In genomic region chr11:97557399-97557798, GRCh38 we compare ENCODE assay signal across 19 cellular contexts.
DNase-seq lines count a peak whose midpoint lies in the region; ATAC-seq, FAIRE-seq and TF ChIP-seq lines count a peak whose summit lies in the region.
"Had no signal": no experiment of that assay in that cellular context is flagged by ENCODE, and none has a peak within 500 bp of the region (broad histone marks: within the 10 kb centered on the region; RNA-seq: fewer than 3 reads in every experiment).

No MANE protein-coding gene starts in this region.

- no peaks in the 10 kb centered on the region for H3K4me1 ChIP-seq in astrocyte (ENCODE audit: insufficient read depth, low read length)
- no peaks in the 10 kb centered on the region for H3K4me1 ChIP-seq in hepatocyte (ENCODE audit: insufficient read depth)
- no peaks in the 10 kb centered on the region for H3K4me1 ChIP-seq in pancreas
- H3K4me1 ChIP-seq: esophagus muscularis mucosa had no signal

- intact Hi-C loops in pancreas (cut with DNase I): no loop called here

- no peak overlapping the region for H3K4me3 ChIP-seq in astrocyte (ENCODE audit: insufficient read depth, low read depth, low read length)
- no peak overlapping the region for H3K4me3 ChIP-seq in hepatocyte
- H3K4me3 ChIP-seq in pancreas: no peak overlapping the region
- H3K4me3 ChIP-seq: esophagus muscularis mucosa, lung had no signal

- H3K36me3 Mint-ChIP-seq in astrocyte (ENCODE audit: low read depth, unreplicated experiment): no peaks in the 10 kb centered on the region
- H3K36me3 Mint-ChIP-seq: activated naive CD4-positive, alpha-beta T cell treated with anti-CD3 and anti-CD28 coated beads, Interleukin-2, amount 50 U/mL, for 24 hours had no signal

- ATAC-seq in GM21447 (IDR thresholded peaks at IDR 0.05; ENCODE audit: unreplicated experiment): no peak
- ATAC-seq in pancreas: no peak
- ATAC-seq: activated CD4-positive, CD25-positive, alpha-beta regulatory T cell treated with anti-CD3 and anti-CD28 coated beads, Interleukin-2, amount 50 U/mL, for 24 hours had no signal

- no peaks in the 10 kb centered on the region for H3K27me3 ChIP-seq in astrocyte (ENCODE audit: insufficient read depth, low read length)
- no peaks in the 10 kb centered on the region for H3K27me3 ChIP-seq in hepatocyte
- no peaks in the 10 kb centered on the region for H3K27me3 ChIP-seq in pancreas
- H3K27me3 ChIP-seq: esophagus muscularis mucosa, neutrophil had no signal

- H3K27ac ChIP-seq in astrocyte (ENCODE audit: low read depth, low read length) (no peak overlapping the region), hepatocyte (no peak overlapping the region), pancreas (no peak overlapping the region)
- H3K27ac ChIP-seq: esophagus muscularis mucosa, neutrophil had no signal

- H3K9me3 ChIP-seq in astrocyte (ENCODE audit: insufficient read depth, low read depth, low read length): no peaks in the 10 kb centered on the region
- H3K9me3 ChIP-seq in hepatocyte (ENCODE audit: low read depth): no peaks in the 10 kb centered on the region
- H3K9me3 ChIP-seq in pancreas: no peaks in the 10 kb centered on the region
- H3K9me3 ChIP-seq: esophagus muscularis mucosa, neutrophil had no signal

- no peaks in the 10 kb centered on the region for H3K36me3 ChIP-seq in astrocyte (ENCODE audit: insufficient read depth, low read length)
- H3K36me3 ChIP-seq in hepatocyte (replicated peaks; ENCODE audit: insufficient read depth, low read depth): no peaks in the 10 kb centered on the region
- H3K36me3 ChIP-seq in pancreas: no peaks in the 10 kb centered on the region
- H3K36me3 ChIP-seq: esophagus muscularis mucosa, neutrophil had no signal

- no peak overlapping the region for H3K4me3 Mint-ChIP-seq in astrocyte (ENCODE audit: unreplicated experiment)
- H3K4me3 Mint-ChIP-seq: activated naive CD4-positive, alpha-beta T cell treated with anti-CD3 and anti-CD28 coated beads, Interleukin-2, amount 50 U/mL, for 24 hours had no signal

- no peak overlapping the region for H3K4me2 ChIP-seq in astrocyte (ENCODE audit: low read length)
- H3K4me2 ChIP-seq in hepatocyte: no peak overlapping the region

- H3K4me1 Mint-ChIP-seq in astrocyte (ENCODE audit: low read depth, unreplicated experiment): peaks cover 1% of the 10 kb centered on the region
- H3K4me1 Mint-ChIP-seq: activated naive CD4-positive, alpha-beta T cell treated with anti-CD3 and anti-CD28 coated beads, Interleukin-2, amount 50 U/mL, for 24 hours had no signal

- H2AFZ ChIP-seq in astrocyte (ENCODE audit: low read depth, low read length) (no peak overlapping the region), hepatocyte (no peak overlapping the region)

- H3K27me3 Mint-ChIP-seq in astrocyte (ENCODE audit: low read depth, unreplicated experiment): no peaks in the 10 kb centered on the region
- H3K27me3 Mint-ChIP-seq: activated naive CD4-positive, alpha-beta T cell treated with anti-CD3 and anti-CD28 coated beads, Interleukin-2, amount 50 U/mL, for 24 hours had no signal

- TF ChIP-seq CTCF in LNCAP (IDR thresholded peaks at IDR 0.05): peak; percentile 69
- peak; percentile 26 for TF ChIP-seq CTCF in astrocyte (IDR thresholded peaks at IDR 0.05; ENCODE audit: insufficient read depth, low read depth, low read length)
- peak; percentile 14 for TF ChIP-seq CTCF in hepatocyte (IDR thresholded peaks at IDR 0.05; ENCODE audit: poor library complexity)
- no peak for TF ChIP-seq CTCF in pancreas (IDR thresholded peaks at IDR 0.05)

- FAIRE-seq in astrocyte (lab: Jason Lieb, UNC): no peak
- no peak for FAIRE-seq in pancreas (lab: Jason Lieb, UNC)
- FAIRE-seq: colon, H54, urothelium cell line had no signal

- 90% methylated on average over 2 of the region's 2 CpGs for WGBS in hepatocyte (ENCODE audit: low lambda C conversion rate, missing lambda C conversion rate)
- WGBS in pancreas, 2 donors: 27 to 50% methylated on average over 2 of the region's 2 CpGs

- no peaks in the 10 kb centered on the region for H3K9me2 ChIP-seq in hepatocyte (replicated peaks; ENCODE audit: insufficient read depth)

- H3K27ac Mint-ChIP-seq in astrocyte (ENCODE audit: unreplicated experiment): no peak overlapping the region
- H3K27ac Mint-ChIP-seq: activated naive CD4-positive, alpha-beta T cell treated with anti-CD3 and anti-CD28 coated beads, Interleukin-2, amount 50 U/mL, for 24 hours had no signal

- H4K20me1 ChIP-seq in astrocyte (ENCODE audit: insufficient read depth, low read length) (no peaks in the 10 kb centered on the region), hepatocyte (ENCODE audit: insufficient read depth, poor library complexity, severe bottlenecking) (no peaks in the 10 kb centered on the region)

- H3K79me2 ChIP-seq in astrocyte (ENCODE audit: insufficient read depth, low read length) (no peaks in the 10 kb centered on the region), hepatocyte (no peaks in the 10 kb centered on the region)

- no peak overlapping the region for H3K9ac ChIP-seq in astrocyte (ENCODE audit: low read length)

- peaks cover 2% of the 10 kb centered on the region for H3K9me3 Mint-ChIP-seq in astrocyte (ENCODE audit: unreplicated experiment)

- DNase-seq in ELR (ENCODE audit: low read depth) (peak; percentile 59), astrocyte (ENCODE audit: low read depth) (no peak), hepatocyte (ENCODE audit: low spot score) (no peak), NCI-H2029 (lab: John Stamatoyannopoulos, UW) (no peak), pancreas (no peak)
- DNase-seq: activated CD8-positive, alpha-beta memory T cell treated with anti-CD3 and anti-CD28 coated beads, Interleukin-2, amount 50 U/mL, for 4 hours; KBM-7; NCI-H2029 treated with DMSO at 0.1 percent for 48 hours; stimulated activated naive CD4-positive, alpha-beta T cell treated with Interleukin-2 at 50 U/mL for 16 hours had no signal

Comparison
In these comparisons a context has a peak if more than half of its experiments do, and no peak if none do; other contexts are left out.
1. CTCF ChIP-seq: peak in LNCAP (single experiment), astrocyte (single experiment) and hepatocyte (single experiment); none in pancreas (0 of 4).